11 cellular contexts compared by ENCODE assay signal in the genomic region with DNA sequence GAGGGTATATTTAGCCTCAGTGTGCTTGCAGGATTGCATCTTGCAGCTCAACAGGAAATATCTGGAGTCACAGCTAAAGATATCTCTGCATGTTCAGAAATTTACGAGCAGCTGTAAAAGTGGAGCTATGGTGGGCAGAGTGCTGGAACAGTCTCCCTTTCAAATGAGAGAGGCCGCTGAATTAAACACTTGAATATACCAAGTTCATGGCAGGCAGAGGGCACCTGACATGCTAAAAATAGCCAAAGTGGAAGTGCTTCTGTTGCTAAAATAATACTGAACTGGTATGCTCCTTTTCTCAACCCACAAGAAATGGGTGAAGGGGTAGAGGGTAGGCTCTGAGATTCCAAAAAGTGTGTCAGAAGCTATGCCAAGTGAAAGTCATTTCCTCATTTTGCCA.
DNase-seq lines count a peak whose midpoint lies in the region; ATAC-seq and TF ChIP-seq lines count a peak whose summit lies in the region.
"Had no signal": no experiment of that assay in that cellular context is flagged by ENCODE, and none has a peak within 500 bp of the region (broad histone marks: within the 10 kb centered on the region; RNA-seq: fewer than 3 reads in every experiment).

No MANE protein-coding gene starts in this region.

- DNase-seq in DMS79 treated with DMSO at 0.1 percent for 48 hours (lab: John Stamatoyannopoulos, UW): peak; percentile 34
- peak; percentile 14 to 40 for DNase-seq in NOMO-1 (lab: John Stamatoyannopoulos, UW; ENCODE audit: unreplicated experiment in 2 of 2)
- no peak for DNase-seq in Right ventricle myocardium superior
- DNase-seq in psoas muscle: no peak
- no peak for DNase-seq in activated gamma-delta T cell (lab: John Stamatoyannopoulos, UW)
- no peak for DNase-seq in NCI-H69 (lab: John Stamatoyannopoulos, UW)
- no peak for DNase-seq in occipital lobe (lab: John Stamatoyannopoulos, UW)
- DNase-seq: activated naive CD4-positive, alpha-beta T cell treated with anti-CD3 and anti-CD28 coated beads, Interleukin-2, amount 50 U/mL, for 16 hours; H9; stimulated activated CD4-positive, alpha-beta T cell treated with anti-CD3 and anti-CD28 coated beads, Interleukin-1b, Interleukin-23, amount 100 ng/mL, for 48 hours had no signal

- peak overlapping the region; percentile 87 for H3K27ac ChIP-seq in psoas muscle

- intact Hi-C loops in Right ventricle myocardium superior (cut with DNase I): loop anchor here (1.0 to 10.0 kb wide), 2 partner anchors 28 to 61 kb away; no protein-coding TSS in a partner anchor
- intact Hi-C loops in psoas muscle (cut with DNase I): loop anchor here in 1 of 2 donors (2.0 kb wide), 1 partner anchor 23 kb away; no protein-coding TSS in a partner anchor

- peak overlapping the region; percentile 51 for H3K4me3 ChIP-seq in psoas muscle

- ATAC-seq in Right ventricle myocardium superior (ENCODE audit: poor library complexity): peak; percentile 79
- ATAC-seq in psoas muscle: peak; percentile 29 to 86 (median 78)
- ATAC-seq in GM19452 (IDR thresholded peaks at IDR 0.05; ENCODE audit: unreplicated experiment): no peak

- H3K4me1 ChIP-seq in psoas muscle: peaks cover 58% of the 10 kb centered on the region

- TF ChIP-seq CTCF in psoas muscle (IDR thresholded peaks at IDR 0.05): no peak

- H3K36me3 ChIP-seq in psoas muscle (ENCODE audit: insufficient read depth in 1 of 2, low read depth in 1 of 2): no peaks in the 10 kb centered on the region

- H3K9me3 ChIP-seq in psoas muscle: no peaks in the 10 kb centered on the region

- 9 to 16% (median 11%) methylated on average over 2 of the region's 2 CpGs for WGBS in psoas muscle, 3 donors

- H3K27me3 ChIP-seq in psoas muscle (ENCODE audit: insufficient read depth in 3 of 3, low read length in 2 of 3): no peaks in the 10 kb centered on the region

Comparison
In these comparisons a context has a peak if more than half of its experiments do, and no peak if none do; other contexts are left out.
1. DNase-seq: peak in DMS79 treated with DMSO at 0.1 percent for 48 hours (single experiment) and NOMO-1 (2 of 2); none in Right ventricle myocardium superior (single experiment), psoas muscle (0 of 2), activated gamma-delta T cell (single experiment), NCI-H69 (single experiment) and occipital lobe (single experiment).